In genomic region chr12:123475256-123475703, GRCh38 we compare ENCODE assay signal across 12 cellular contexts. TPM values are rescaled to one million over a fixed set of nuclear protein-coding genes. Genes with fewer than 3 reads are reported as not detected.
DNase-seq lines count a peak whose midpoint lies in the region; ATAC-seq and TF ChIP-seq lines count a peak whose summit lies in the region.
"Had no signal": no experiment of that assay in that cellular context is flagged by ENCODE, and none has a peak within 500 bp of the region (broad histone marks: within the 10 kb centered on the region; RNA-seq: fewer than 3 reads in every experiment).

No MANE protein-coding gene starts in this region.

- H3K9me2 ChIP-seq in OCI-LY7 (ENCODE audit: insufficient read depth, low read length), result no peaks in the 10 kb centered on the region

- intact Hi-C loops in OCI-LY7 (cut with micrococcal nuclease; ENCODE audit: unreplicated experiment) (no loop called here), dorsolateral prefrontal cortex (cut with DNase I) (loop anchor here (5.0 to 10.0 kb wide), 4 partner anchors 57 to 210 kb away; partner anchors contain the start of genes RILPL1 (in 1 of the 2) and TMED2 (in 1 of the 2)), gastrocnemius medialis (cut with DNase I; ENCODE audit: low total_unique reads) (loop anchor here (5.0 kb wide), 1 partner anchor 57 kb away; the partner anchor contains the start of gene RILPL1), ovary (cut with DNase I) (no loop called here)

- H3K79me2 ChIP-seq in OCI-LY7 (ENCODE audit: insufficient read depth, low read depth, low read length), result no peaks in the 10 kb centered on the region

- peak overlapping the region; percentile 32; the same call in 1 of the 2 replicates for H3K4me2 ChIP-seq in OCI-LY7 (ENCODE audit: low read length)

- TF ChIP-seq EP300 in ovary (IDR thresholded peaks at IDR 0.05), result no peak

- H4K20me1 ChIP-seq in OCI-LY7 (ENCODE audit: insufficient read depth, low read length), result no peaks in the 10 kb centered on the region

- no peak for ATAC-seq in gastrocnemius medialis
- ATAC-seq: esophagus mucosa had no signal

- POLR2A ChIA-PET in OCI-LY7 (lab: Charles Lee), result interaction anchor here (0.9 kb wide), 1 partner anchor 15 kb away, joined by 5 read pairs; no protein-coding TSS in a partner anchor

- H2AFZ ChIP-seq in OCI-LY7 (ENCODE audit: low read length), result no peak overlapping the region

- WGBS in ovary, 3 donors, result 79 to 82% (median 80%) methylated on average over 15 of the region's 15 CpGs

- H3K36me3 ChIP-seq in OCI-LY7 (ENCODE audit: insufficient read depth, low read length), result no peaks in the 10 kb centered on the region; the same call in 1 of the 2 replicates
- peaks cover 0 to 22% of the 10 kb centered on the region in 2 donors for H3K36me3 ChIP-seq in gastrocnemius medialis
- no peaks in the 10 kb centered on the region for H3K36me3 ChIP-seq in ovary

- H3K9me3 ChIP-seq in OCI-LY7 (ENCODE audit: low read length), result no peaks in the 10 kb centered on the region
- H3K9me3 ChIP-seq in gastrocnemius medialis, result no peaks in the 10 kb centered on the region
- H3K9me3 ChIP-seq in ovary, result no peaks in the 10 kb centered on the region
- H3K9me3 ChIP-seq: testis had no signal

- BruUV-seq in OCI-LY7 (replicated peaks; lab: Mats Ljungman, UMichigan), result no TSS peak

- peaks cover 12% of the 10 kb centered on the region for H3K4me1 ChIP-seq in OCI-LY7 (ENCODE audit: insufficient read depth, low read length, poor library complexity, severe bottlenecking)
- H3K4me1 ChIP-seq in gastrocnemius medialis, result peaks cover 48% of the 10 kb centered on the region in 2 donors
- H3K4me1 ChIP-seq in ovary (ENCODE audit: insufficient read depth), result no peaks in the 10 kb centered on the region

- no peak for TF ChIP-seq CTCF in OCI-LY7 (conservative IDR thresholded peaks at IDR 0.05; ENCODE audit: low read length)
- no peak for TF ChIP-seq CTCF in dorsolateral prefrontal cortex (IDR thresholded peaks at IDR 0.05 in 54 of 56, conservative IDR thresholded peaks at IDR 0.05 in 2 of 56; ENCODE audit: low read depth in 1 of 56, partially characterized antibody in 56 of 56)
- no peak for TF ChIP-seq CTCF in gastrocnemius medialis (IDR thresholded peaks at IDR 0.05 in 4 of 5, conservative IDR thresholded peaks at IDR 0.05 in 1 of 5)
- TF ChIP-seq CTCF in ovary (IDR thresholded peaks at IDR 0.05), result no peak

- DNase-seq in NCI-H510A treated with DMSO at 0.1 percent for 48 hours (lab: John Stamatoyannopoulos, UW) (peak; percentile 72), NCI-H510A (lab: John Stamatoyannopoulos, UW) (no peak), OCI-LY7 (ENCODE audit: low spot score) (no peak), dorsolateral prefrontal cortex (no peak), gastrocnemius medialis (no peak), ovary (no peak), anterior cingulate cortex (lab: John Stamatoyannopoulos, UW) (no peak), G401 (ENCODE audit: low spot score) (no peak)
- DNase-seq: NCI-H1417 treated with DMSO at 0.1 percent for 48 hours, NCI-H748 treated with DMSO at 0.1 percent for 48 hours, testis had no signal

- H3K4me3 ChIP-seq in OCI-LY7 (ENCODE audit: low read depth, low read length, poor library complexity, severe bottlenecking) (no peak overlapping the region), dorsolateral prefrontal cortex (no peak overlapping the region), gastrocnemius medialis (no peak overlapping the region), ovary (no peak overlapping the region)
- H3K4me3 ChIP-seq: testis had no signal

- CTCF ChIA-PET in OCI-LY7 (lab: Charles Lee; ENCODE audit: unreplicated experiment), result no interaction called here

- peak overlapping the region; percentile 30 for H3K27ac ChIP-seq in OCI-LY7 (ENCODE audit: low read depth, low read length, poor library complexity, severe bottlenecking)
- peak overlapping the region in 58 of 59 donors; percentile 4 to 98 (median 72) for H3K27ac ChIP-seq in dorsolateral prefrontal cortex
- peak overlapping the region; percentile 96 to 99 (median 98) for H3K27ac ChIP-seq in gastrocnemius medialis
- H3K27ac ChIP-seq in ovary, result no peak overlapping the region
- H3K27ac ChIP-seq: testis had no signal

- in situ Hi-C loops in gastrocnemius medialis (cut with MboI; ENCODE audit: low sequenced_read_pairs in 4 of 4) (no loop called here), G401 (cut with HindIII; ENCODE audit: low sequenced_read_pairs) (no loop called here)

- TF ChIP-seq POLR2A in gastrocnemius medialis (IDR thresholded peaks at IDR 0.05), result no peak
- no peak for TF ChIP-seq POLR2A in ovary (IDR thresholded peaks at IDR 0.05)

- no peaks in the 10 kb centered on the region for H3K27me3 ChIP-seq in dorsolateral prefrontal cortex
- no peaks in the 10 kb centered on the region for H3K27me3 ChIP-seq in gastrocnemius medialis
- H3K27me3 ChIP-seq in ovary, result no peaks in the 10 kb centered on the region
- H3K27me3 ChIP-seq: testis had no signal

RNA-seq across cellular contexts. Expression of gene SNRNP35, which starts 17.3 kb away (rescaled TPM):
- total RNA-seq in OCI-LY7 (2014; rRNA removed; shearing (Covaris generic)), result 31.3 and 43.7 TPM in 2 replicates
- 29.3 and 32.9 TPM in 2 replicates for total RNA-seq in OCI-LY7 (2022)
- total RNA-seq in dorsolateral prefrontal cortex, result 10 to 100 TPM; 18.2 to 41.5 (median 27.9) TPM
- 10 to 100 TPM; 22.6 to 40.4 (median 23.5) TPM for total RNA-seq in gastrocnemius medialis
- 10 to 100 TPM; 13.7 to 18.4 (median 15.8) TPM for total RNA-seq in ovary
- 10 to 100 TPM; 24.7 to 39.9 TPM for polyA plus RNA-seq in ovary
- 6.3 and 9.1 TPM in 2 replicates for total RNA-seq in G401 (2014; rRNA removed; shearing (Covaris generic))

RNA-seq across cellular contexts. Expression of gene RILPL2, which starts 38.8 kb away (rescaled TPM):
- 3.4 and 4.0 TPM in 2 replicates for total RNA-seq in OCI-LY7 (2014; rRNA removed; shearing (Covaris generic))
- total RNA-seq in OCI-LY7 (2022) (5.5 and 6.8 TPM in 2 replicates), dorsolateral prefrontal cortex (1 to 10 TPM; 2.1 to 6.7 (median 3.9) TPM), gastrocnemius medialis (1 to 10 TPM; 1.2 to 2.0 (median 1.7) TPM), ovary (1 to 10 TPM; 4.6 to 6.3 (median 5.8) TPM)
- 1 to 10 TPM; 8.0 to 8.7 TPM for polyA plus RNA-seq in ovary
- total RNA-seq in G401 (2014; rRNA removed; shearing (Covaris generic)), result 5.0 and 7.4 TPM in 2 replicates

RNA-seq across cellular contexts. Expression of gene RILPL1, which starts 58.2 kb away (rescaled TPM):
- total RNA-seq in OCI-LY7 (2014; rRNA removed; shearing (Covaris generic)), result 0.05 and 0.38 TPM in 2 replicates
- total RNA-seq in OCI-LY7 (2022) (0.74 and 0.86 TPM in 2 replicates), dorsolateral prefrontal cortex (10 to 100 TPM; 26.8 to 64.9 (median 37.5) TPM), gastrocnemius medialis (10 to 100 TPM; 33.4 to 65.3 (median 40.6) TPM), ovary (10 to 100 TPM in 6 of 7 donors, 1 to 10 TPM in 1; 9.8 to 25.1 (median 23.9) TPM)
- 10 to 100 TPM; 11.1 to 13.8 TPM for polyA plus RNA-seq in ovary
- 22.2 and 38.2 TPM in 2 replicates for total RNA-seq in G401 (2014; rRNA removed; shearing (Covaris generic))

Comparison
In these comparisons a context has a peak if more than half of its experiments do, and no peak if none do; other contexts are left out.
1. H3K27ac ChIP-seq: peak in OCI-LY7 (single experiment), dorsolateral prefrontal cortex (58 of 59) and gastrocnemius medialis (4 of 4); none in ovary (0 of 2).
2. RNA of gene RILPL1, which starts 58.2 kb away (total RNA-seq): 33.4 to 65.3 TPM in gastrocnemius medialis, 22.2 to 38.2 TPM in G401, 26.8 to 64.9 TPM in dorsolateral prefrontal cortex and 9.8 to 25.1 TPM in ovary; 0.05 to 0.86 TPM in OCI-LY7; every median in the first group is over 4 times any median in the second.
3. intact Hi-C loops: an anchor here in dorsolateral prefrontal cortex (5.0 to 10.0 kb wide) and gastrocnemius medialis (5.0 kb wide); none called in OCI-LY7 and ovary.